16 cellular contexts compared by ENCODE assay signal in the genomic region with DNA sequence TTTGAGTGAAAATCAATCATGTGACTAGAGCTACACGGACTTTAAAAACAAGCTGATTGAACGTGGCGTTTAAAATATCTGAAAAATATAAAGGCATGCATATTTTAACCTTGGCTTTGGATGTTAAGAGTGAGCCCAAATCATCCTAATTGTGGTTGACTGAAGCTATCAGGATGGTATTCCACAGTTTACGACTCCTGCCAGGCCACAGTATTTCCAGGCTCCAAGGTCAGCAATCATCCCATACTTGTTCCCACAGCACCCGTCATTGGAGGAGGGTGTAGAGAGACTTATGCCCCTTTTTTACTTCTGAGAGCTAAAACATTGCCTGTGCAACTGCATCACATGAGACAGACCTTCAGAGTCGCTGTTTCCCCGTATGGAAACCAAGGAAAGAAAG.
"Had no signal": no experiment of that assay in that cellular context is flagged by ENCODE, and none has a peak within 500 bp of the region (broad histone marks: within the 10 kb centered on the region; RNA-seq: fewer than 3 reads in every experiment).

No MANE protein-coding gene starts in this region.

- H3K4me1 ChIP-seq: adrenal gland, heart right ventricle, left lung, upper lobe of right lung had no signal

- ATAC-seq: activated CD4-positive, alpha-beta T cell treated with anti-CD3 and anti-CD28 coated beads for 36 hours; gastrocnemius medialis; heart right ventricle; left lung; natural killer cell treated with Interleukin-12 subunit alpha and Interleukin-12 subunit beta and Interleukin-15 and Interleukin-18, amount 100 ng/mL, for 72 hours; right cardiac atrium; stimulated activated naive CD8-positive, alpha-beta T cell treated with anti-CD3 and anti-CD28 coated beads, Interleukin-15, Interleukin-2, amounts not matched to agents 100 U/mL and 50 U/mL, for 24 hours; upper lobe of right lung had no signal

- H3K36me3 ChIP-seq: adrenal gland, brain microvascular endothelial cell, esophagus squamous epithelium, gastrocnemius medialis, heart right ventricle, left lung, upper lobe of right lung had no signal

- DNase-seq: activated CD4-positive, alpha-beta memory T cell treated with anti-CD3 and anti-CD28 coated beads, Interleukin-2, amount 10 ng/mL, durations not matched to agents 7 days and 5 days; activated CD4-positive, alpha-beta T cell treated with anti-CD3 and anti-CD28 coated beads for 36 hours; activated T-cell treated with anti-CD3 and anti-CD28 coated beads, Interleukin-2, amount 50 U/mL, for 24 hours; adrenal gland; brain microvascular endothelial cell; effector CD4-positive, alpha-beta T cell; esophagus squamous epithelium; gastrocnemius medialis; heart right ventricle; left lung; right cardiac atrium; stimulated activated naive CD8-positive, alpha-beta T cell treated with anti-CD3 and anti-CD28 coated beads, Interleukin-15, Interleukin-2, amounts not matched to agents 100 U/mL and 50 U/mL, for 24 hours; T-helper 2 cell; upper lobe of right lung had no signal

- H3K9me3 ChIP-seq: adrenal gland, esophagus squamous epithelium, gastrocnemius medialis, heart right ventricle, left lung, upper lobe of right lung had no signal

- H3K27me3 ChIP-seq: adrenal gland, brain microvascular endothelial cell, esophagus squamous epithelium, gastrocnemius medialis, heart right ventricle, left lung, upper lobe of right lung had no signal

- H3K27ac ChIP-seq: adrenal gland, brain microvascular endothelial cell, coronary artery, gastrocnemius medialis, heart right ventricle, left lung, upper lobe of right lung had no signal

- H3K4me3 ChIP-seq: adrenal gland, coronary artery, esophagus squamous epithelium, gastrocnemius medialis, heart right ventricle, left lung, upper lobe of right lung had no signal
